8 cellular contexts compared by ENCODE assay signal in the genomic region with DNA sequence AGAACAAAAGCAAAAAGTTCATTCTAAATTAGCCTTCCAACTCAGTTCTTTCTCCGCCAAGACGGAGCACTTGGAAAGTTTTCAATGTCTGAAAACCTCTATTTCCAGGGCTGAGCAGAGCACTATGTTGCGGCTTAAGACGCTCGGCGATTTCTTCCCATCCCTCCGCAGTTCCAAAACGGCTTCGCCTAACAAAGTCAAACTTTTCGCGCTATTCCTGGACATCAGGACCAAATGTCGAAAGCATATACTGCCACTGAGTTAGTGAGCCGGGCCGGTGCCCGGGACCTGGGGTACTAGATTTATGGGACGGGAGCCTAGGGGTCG. TPM values are rescaled to one million over a fixed set of nuclear protein-coding genes. Genes with fewer than 3 reads are reported as not detected.
DNase-seq lines count a peak whose midpoint lies in the region; ATAC-seq and TF ChIP-seq lines count a peak whose summit lies in the region.

No MANE protein-coding gene starts in this region.

- H3K27me3 ChIP-seq in Caco-2 (replicated peaks; ENCODE audit: control insufficient read depth, insufficient read depth, low read length) (no peaks in the 10 kb centered on the region), adipocyte (replicated peaks; ENCODE audit: control insufficient read depth, insufficient read depth, low read length) (no peaks in the 10 kb centered on the region)

- DNase-seq in Caco-2 (no peak), adipocyte (ENCODE audit: low read depth) (peak; percentile 63), hippocampal formation (lab: John Stamatoyannopoulos, UW) (peak; percentile 67 to 78), skeletal muscle cell (ENCODE audit: low read depth) (peak; percentile 22), T1000 (lab: John Stamatoyannopoulos, UW) (no peak), NCI-H345 treated with DMSO at 0.1 percent for 48 hours (lab: John Stamatoyannopoulos, UW; ENCODE audit: unreplicated experiment) (no peak), SHP77 (lab: John Stamatoyannopoulos, UW) (no peak)

- CTCF ChIA-PET in Caco-2 (lab: Charles Lee) = interaction anchor here (0.6 to 1.2 kb wide), 8 partner anchors 13 to 1970 kb away, joined by 3 to 13 read pairs (median 3); a partner anchor contains a TSS

- H3K27me3 Mint-ChIP-seq in Caco-2 (ENCODE audit: insufficient read depth, unreplicated experiment) = no peaks in the 10 kb centered on the region

- H3K9me3 ChIP-seq in Caco-2 (no peaks in the 10 kb centered on the region; the same call in 1 of the 2 replicates), adipocyte (ENCODE audit: control insufficient read depth, low read length) (no peaks in the 10 kb centered on the region)

- H3K4me3 Mint-ChIP-seq in Caco-2 (ENCODE audit: unreplicated experiment) = peak overlapping the region; percentile 91

- H3K4me3 ChIP-seq in Caco-2 (ENCODE audit: low read depth, low read length) (peak overlapping the region; percentile 97), adipocyte (ENCODE audit: low read length) (peak overlapping the region; percentile 98), skeletal muscle cell (ENCODE audit: low read depth, low read length) (peak overlapping the region; percentile 75)

- H3K4me1 ChIP-seq in Caco-2 (peaks cover 12% of the 10 kb centered on the region), adipocyte (ENCODE audit: control insufficient read depth, insufficient read depth, low read length) (peaks cover 18% of the 10 kb centered on the region)

- POLR2A ChIA-PET in Caco-2 (lab: Charles Lee) = interaction anchor here (0.6 to 1.0 kb wide), 5 partner anchors 9 to 810 kb away, joined by 3 to 8 read pairs (median 4); a partner anchor contains a TSS

- H3K9me3 Mint-ChIP-seq in Caco-2 (ENCODE audit: unreplicated experiment) = peaks cover 18% of the 10 kb centered on the region

- intact Hi-C loops in Caco-2 (cut with micrococcal nuclease; ENCODE audit: unreplicated experiment) = loop anchor here (2.0 kb wide), 1 partner anchor 49 kb away; no protein-coding TSS in a partner anchor

- no TSS peak for BruUV-seq in Caco-2 (replicated peaks; lab: Mats Ljungman, UMichigan)

- H3K36me3 Mint-ChIP-seq in Caco-2 (ENCODE audit: insufficient read depth, unreplicated experiment) = peaks cover 18% of the 10 kb centered on the region

- H3K36me3 ChIP-seq in Caco-2 (ENCODE audit: control insufficient read depth, insufficient read depth, low read length) = no peaks in the 10 kb centered on the region
- H3K36me3 ChIP-seq in adipocyte (ENCODE audit: control insufficient read depth, insufficient read depth, low read length, severe bottlenecking) = no peaks in the 10 kb centered on the region

- peak; percentile 5 for ATAC-seq in HG02943 (IDR thresholded peaks at IDR 0.05; ENCODE audit: low read depth, unreplicated experiment)

- H3K27ac Mint-ChIP-seq in Caco-2 (ENCODE audit: unreplicated experiment) = peak overlapping the region; percentile 89

- peak overlapping the region; percentile 99 for H3K9ac ChIP-seq in adipocyte (ENCODE audit: low read length)

- no peak for TF ChIP-seq CTCF in Caco-2 (IDR thresholded peaks at IDR 0.05; ENCODE audit: insufficient read depth in 1 of 2, low read depth in 1 of 2, low read length in 1 of 2, severe bottlenecking in 1 of 2, unreplicated experiment in 1 of 2)

- no peaks in the 10 kb centered on the region for H3K4me1 Mint-ChIP-seq in Caco-2 (ENCODE audit: low read depth, unreplicated experiment)

RNA-seq across cellular contexts. Expression of a gene that starts 0.8 kb away (rescaled TPM):
- total RNA-seq in Caco-2 (2022) = 0.74 and 1.1 TPM in 2 replicates

Comparison
In these comparisons a context has a peak if more than half of its experiments do, and no peak if none do; other contexts are left out.
1. DNase-seq: peak in adipocyte (single experiment), hippocampal formation (2 of 2) and skeletal muscle cell (single experiment); none in Caco-2 (0 of 2), T1000 (single experiment), NCI-H345 treated with DMSO at 0.1 percent for 48 hours (single experiment) and SHP77 (0 of 2).
2. Peak in every context shown above with its lines, with median percentiles within 50 percentile points of each other: H3K4me3 ChIP-seq.